9 cellular contexts compared by ENCODE assay signal in genomic region chr22:38657248-38657909, GRCh38. TPM values are rescaled to one million over a fixed set of nuclear protein-coding genes. Genes with fewer than 3 reads are reported as not detected.
DNase-seq lines count a peak whose midpoint lies in the region; ATAC-seq and TF ChIP-seq lines count a peak whose summit lies in the region.
"Had no signal": no experiment of that assay in that cellular context is flagged by ENCODE, and none has a peak within 500 bp of the region (broad histone marks: within the 10 kb centered on the region; RNA-seq: fewer than 3 reads in every experiment).

No MANE protein-coding gene starts in this region.

- no peaks in the 10 kb centered on the region for H3K9me3 Mint-ChIP-seq in CD4-positive, alpha-beta T cell

- ATAC-seq in CD4-positive, alpha-beta T cell (ENCODE audit: poor library complexity), result peak; percentile 25
- ATAC-seq in GM21786 (IDR thresholded peaks at IDR 0.05; ENCODE audit: unreplicated experiment) (peak; percentile 42), HG02970 (IDR thresholded peaks at IDR 0.05; ENCODE audit: low FRiP score, unreplicated experiment) (no peak)

- peaks cover 4% of the 10 kb centered on the region for H3K36me3 Mint-ChIP-seq in CD4-positive, alpha-beta T cell (ENCODE audit: low read depth)

- H3K4me3 Mint-ChIP-seq in CD4-positive, alpha-beta T cell, result peak overlapping the region; percentile 97

- intact Hi-C loops in CD4-positive, alpha-beta T cell (cut with DNase I, micrococcal nuclease), result loop anchor here (2.0 to 10.0 kb wide), 6 partner anchors 43 to 383 kb away; partner anchors contain the start of genes DDX17 (in 1 of the 2), DMC1 (in 1 of the 2), DNAL4 (in 1 of the 2) and GTPBP1 (in 1 of the 2)
- intact Hi-C loops in adrenal gland (cut with DNase I), result loop anchor here in 1 of 2 donors (10.0 kb wide), 1 partner anchor 143 kb away; no protein-coding TSS in a partner anchor

- POLR2A ChIA-PET in CD4-positive, alpha-beta T cell (lab: Charles Lee), result interaction anchor here (0.7 to 2.8 kb wide), 8 partner anchors 8 to 186 kb away, joined by 3 to 19 read pairs (median 4); partner anchors contain the start of genes GTPBP1 and TOMM22

- H3K27me3 Mint-ChIP-seq in CD4-positive, alpha-beta T cell, result no peaks in the 10 kb centered on the region

- peak overlapping the region in 3 of 4 donors; percentile 71 to 94 (median 73) for H3K4me3 ChIP-seq in adrenal gland

- peak in 7 of 10 experiments; percentile 5 to 34 (median 13) for DNase-seq in CD4-positive, alpha-beta T cell
- DNase-seq in RPMI8226, result peak; percentile 75
- DNase-seq in adrenal gland, result peak in 4 of 7 donors; percentile 19 to 49 (median 28)
- DNase-seq in iris pigment epithelial cell (ENCODE audit: low read depth), result peak; percentile 27
- DNase-seq in stimulated activated CD4-positive, alpha-beta T cell treated with anti-CD3 and anti-CD28 coated beads, Interleukin-2, amount 100 ng/mL, for 4 hours (ENCODE audit: low read depth), result peak; percentile 11
- no peak for DNase-seq in inferior parietal cortex (ENCODE audit: extremely low spot score)

- H3K27me3 ChIP-seq in CD4-positive, alpha-beta T cell (ENCODE audit: control insufficient read depth, insufficient read depth, low read length), result no peaks in the 10 kb centered on the region
- no peaks in the 10 kb centered on the region for H3K27me3 ChIP-seq in adrenal gland

- peak overlapping the region; percentile 83 for H3K27ac ChIP-seq in CD4-positive, alpha-beta T cell (ENCODE audit: low read depth, low read length)
- peak overlapping the region in 4 of 5 donors; percentile 50 to 93 (median 92) for H3K27ac ChIP-seq in adrenal gland

- peaks cover 0 to 16% of the 10 kb centered on the region in 2 donors for H3K4me1 ChIP-seq in adrenal gland (replicated peaks in 1 of 2)

- peaks cover 23% of the 10 kb centered on the region for H3K4me1 Mint-ChIP-seq in CD4-positive, alpha-beta T cell (ENCODE audit: low read depth)

- no peaks in the 10 kb centered on the region for H3K36me3 ChIP-seq in adrenal gland (replicated peaks in 1 of 2)

- no peak for TF ChIP-seq POLR2A in adrenal gland (IDR thresholded peaks at IDR 0.05)

- TF ChIP-seq CTCF in CD4-positive, alpha-beta T cell (IDR thresholded peaks at IDR 0.05), result no peak
- no peak for TF ChIP-seq CTCF in adrenal gland (IDR thresholded peaks at IDR 0.05)

- H3K9me3 ChIP-seq in CD4-positive, alpha-beta T cell (ENCODE audit: control insufficient read depth, low read length), result no peaks in the 10 kb centered on the region
- H3K9me3 ChIP-seq in adrenal gland (replicated peaks in 1 of 3), result no peaks in the 10 kb centered on the region

- peak overlapping the region; percentile 98 for H3K27ac Mint-ChIP-seq in CD4-positive, alpha-beta T cell

- 10 to 21% (median 12%) methylated on average over 6 to 10 of the region's 10 CpGs for WGBS in adrenal gland, 4 donors

- CTCF ChIA-PET in CD4-positive, alpha-beta T cell (lab: Charles Lee), result interaction anchor here (5.2 kb wide), 1 partner anchor 24 kb away, joined by 22 read pairs; the partner anchor contains the start of gene TOMM22

RNA-seq across cellular contexts. Expression of gene CBY1, which starts 0.9 kb away (rescaled TPM):
- total RNA-seq in CD4-positive, alpha-beta T cell, result 1 to 10 TPM; 4.6 to 7.6 TPM
- 10 to 100 TPM; 23.8 to 60.9 (median 44.5) TPM for total RNA-seq in adrenal gland
- polyA plus RNA-seq in adrenal gland, result 10 to 100 TPM; 61.9 to 96.0 (median 71.2) TPM

RNA-seq across cellular contexts. Expression of gene FAM227A, which starts 1.2 kb away (rescaled TPM):
- under 1 TPM; 0.34 to 0.91 TPM for total RNA-seq in CD4-positive, alpha-beta T cell
- 1 to 10 TPM in 2 of 8 donors, under 1 TPM in 6; 0.43 to 2.1 (median 0.77) TPM for total RNA-seq in adrenal gland
- 1 to 10 TPM in 2 of 3 donors, under 1 TPM in 1; 0.55 to 7.3 (median 1.2) TPM for polyA plus RNA-seq in adrenal gland
- total RNA-seq: HT1080 had no signal

RNA-seq across cellular contexts. Expression of gene TOMM22, which starts 24.4 kb away (rescaled TPM):
- total RNA-seq in CD4-positive, alpha-beta T cell, result 10 to 100 TPM; 53.7 to 54.8 TPM
- total RNA-seq in adrenal gland, result 10 to 100 TPM; 20.8 to 82.2 (median 55.3) TPM
- 10 to 100 TPM; 16.9 to 86.3 (median 18.3) TPM for polyA plus RNA-seq in adrenal gland

RNA-seq across cellular contexts. Expression of gene JOSD1, which starts 43.4 kb away (rescaled TPM):
- total RNA-seq in CD4-positive, alpha-beta T cell, result 100 to 1,000 TPM; 303 to 307 TPM
- total RNA-seq in adrenal gland, result 10 to 100 TPM; 35.5 to 93.4 (median 47.3) TPM
- polyA plus RNA-seq in adrenal gland, result 10 to 100 TPM; 14.3 to 27.2 (median 18.1) TPM

RNA-seq across cellular contexts. Expression of gene GTPBP1, which starts 48.4 kb away (rescaled TPM):
- 100 to 1,000 TPM; 263 to 272 TPM for total RNA-seq in CD4-positive, alpha-beta T cell
- total RNA-seq in adrenal gland, result 10 to 100 TPM; 31.8 to 56.9 (median 42.9) TPM
- polyA plus RNA-seq in adrenal gland, result 10 to 100 TPM; 14.0 to 33.7 (median 31.9) TPM
